Comparison of ENCODE assay signal across 8 cellular contexts in genomic region chr5:59893436-59894227, GRCh38. TPM values are rescaled to one million over a fixed set of nuclear protein-coding genes. Genes with fewer than 3 reads are reported as not detected.
A peak's percentile ranks its signal among the peaks of the same experiment; 100 is the strongest.
DNase-seq lines count a peak whose midpoint lies in the region; ATAC-seq, FAIRE-seq and TF ChIP-seq lines count a peak whose summit lies in the region.

TSS of gene PDE4D (minus strand) at chr5:59893726.

- H3K27me3 Mint-ChIP-seq in activated T-helper 1 cell treated with anti-CD3 and anti-CD28 coated beads, Interleukin-12 subunit alpha, Interleukin-12 subunit beta, Interleukin-2, Interleukin-4 antibody, amounts not matched to agents 30 ng/mL and 10 ng/mL and 1 ng/mL, durations not matched to agents 14 hours and 24 hours and 36 hours (ENCODE audit: insufficient read depth): peaks cover 41% of the 10 kb centered on the region
- H3K27me3 Mint-ChIP-seq in glutamatergic neuron (ENCODE audit: unreplicated experiment): peaks cover 10% of the 10 kb centered on the region

- peaks cover 69% of the 10 kb centered on the region for H3K27me3 ChIP-seq in HUES48 (ENCODE audit: control insufficient read depth, insufficient read depth, low read length)

- no peak within 1 kb of the TSS for H3K9ac ChIP-seq in HUES48 (ENCODE audit: low read depth, low read length)

- intact Hi-C loops in activated T-helper 1 cell treated with anti-CD3 and anti-CD28 coated beads, Interleukin-12 subunit alpha, Interleukin-12 subunit beta, Interleukin-2, Interleukin-4 antibody, amounts not matched to agents 30 ng/mL and 10 ng/mL and 1 ng/mL, durations not matched to agents 14 hours and 24 hours and 36 hours (cut with micrococcal nuclease): no loop called here

- H3K36me3 Mint-ChIP-seq in activated T-helper 1 cell treated with anti-CD3 and anti-CD28 coated beads, Interleukin-12 subunit alpha, Interleukin-12 subunit beta, Interleukin-2, Interleukin-4 antibody, amounts not matched to agents 30 ng/mL and 10 ng/mL and 1 ng/mL, durations not matched to agents 14 hours and 24 hours and 36 hours (ENCODE audit: low read depth): no peaks in the 10 kb centered on the region
- H3K36me3 Mint-ChIP-seq in glutamatergic neuron (ENCODE audit: unreplicated experiment): no peaks in the 10 kb centered on the region

- no peaks in the 10 kb centered on the region for H3K9me3 ChIP-seq in HUES48 (ENCODE audit: control insufficient read depth, insufficient read depth, low read length)

- no peaks in the 10 kb centered on the region for H3K9me3 Mint-ChIP-seq in activated T-helper 1 cell treated with anti-CD3 and anti-CD28 coated beads, Interleukin-12 subunit alpha, Interleukin-12 subunit beta, Interleukin-2, Interleukin-4 antibody, amounts not matched to agents 30 ng/mL and 10 ng/mL and 1 ng/mL, durations not matched to agents 14 hours and 24 hours and 36 hours
- H3K9me3 Mint-ChIP-seq in glutamatergic neuron (ENCODE audit: unreplicated experiment): peaks cover 3% of the 10 kb centered on the region

- FAIRE-seq in D721Med (lab: Jason Lieb, UNC): no peak

- no peak for TF ChIP-seq CTCF in D721Med (IDR thresholded peaks at IDR 0.05; ENCODE audit: insufficient read depth, missing control alignments)
- TF ChIP-seq CTCF in glutamatergic neuron (IDR thresholded peaks at IDR 0.05; ENCODE audit: partially characterized antibody, unreplicated experiment): no peak

- peak within 1 kb of the TSS; percentile 69 for H3K4me3 ChIP-seq in HUES48 (ENCODE audit: low read depth, low read length)

- H3K36me3 ChIP-seq in HUES48 (ENCODE audit: control insufficient read depth, insufficient read depth, low read length): no peaks in the 10 kb centered on the region

- H3K27ac ChIP-seq in HUES48 (ENCODE audit: low read depth, low read length): no peak within 1 kb of the TSS

- H3K27ac Mint-ChIP-seq in activated T-helper 1 cell treated with anti-CD3 and anti-CD28 coated beads, Interleukin-12 subunit alpha, Interleukin-12 subunit beta, Interleukin-2, Interleukin-4 antibody, amounts not matched to agents 30 ng/mL and 10 ng/mL and 1 ng/mL, durations not matched to agents 14 hours and 24 hours and 36 hours: peak within 1 kb of the TSS; percentile 35
- H3K27ac Mint-ChIP-seq in glutamatergic neuron (ENCODE audit: unreplicated experiment): peak within 1 kb of the TSS; percentile 87

- no peaks in the 10 kb centered on the region for H3K4me1 Mint-ChIP-seq in activated T-helper 1 cell treated with anti-CD3 and anti-CD28 coated beads, Interleukin-12 subunit alpha, Interleukin-12 subunit beta, Interleukin-2, Interleukin-4 antibody, amounts not matched to agents 30 ng/mL and 10 ng/mL and 1 ng/mL, durations not matched to agents 14 hours and 24 hours and 36 hours (ENCODE audit: low read depth)
- H3K4me1 Mint-ChIP-seq in glutamatergic neuron (ENCODE audit: low read depth, unreplicated experiment): peaks cover 33% of the 10 kb centered on the region

- H3K4me3 Mint-ChIP-seq in activated T-helper 1 cell treated with anti-CD3 and anti-CD28 coated beads, Interleukin-12 subunit alpha, Interleukin-12 subunit beta, Interleukin-2, Interleukin-4 antibody, amounts not matched to agents 30 ng/mL and 10 ng/mL and 1 ng/mL, durations not matched to agents 14 hours and 24 hours and 36 hours: no peak within 1 kb of the TSS
- peak within 1 kb of the TSS; percentile 98 for H3K4me3 Mint-ChIP-seq in glutamatergic neuron (ENCODE audit: unreplicated experiment)

- peak; percentile 44 for DNase-seq in D721Med (ENCODE audit: insufficient read length, low spot score)
- DNase-seq in activated T-helper 1 cell treated with anti-CD3 and anti-CD28 coated beads, Interleukin-12 subunit alpha, Interleukin-12 subunit beta, Interleukin-2, Interleukin-4 antibody, amounts not matched to agents 30 ng/mL and 10 ng/mL and 1 ng/mL, durations not matched to agents 14 hours and 24 hours and 36 hours (ENCODE audit: low spot score): no peak
- DNase-seq in glutamatergic neuron: peak; percentile 72
- DNase-seq in occipital lobe (lab: John Stamatoyannopoulos, UW): peak; percentile 41
- DNase-seq in NCI-H1930 (lab: John Stamatoyannopoulos, UW): no peak

- peaks cover 20% of the 10 kb centered on the region for H3K4me1 ChIP-seq in HUES48 (ENCODE audit: control insufficient read depth, insufficient read depth, low read length)

- ATAC-seq in HG03520 (IDR thresholded peaks at IDR 0.05; ENCODE audit: unreplicated experiment) (no peak), GM18502 (IDR thresholded peaks at IDR 0.05; ENCODE audit: poor library complexity, unreplicated experiment) (no peak)

RNA-seq across cellular contexts. Expression of gene PDE4D, which starts in this region (rescaled TPM):
- 50.6 and 51.5 TPM in 2 replicates for total RNA-seq in activated T-helper 1 cell treated with anti-CD3 and anti-CD28 coated beads, Interleukin-12 subunit alpha, Interleukin-12 subunit beta, Interleukin-2, Interleukin-4 antibody, amounts not matched to agents 30 ng/mL and 10 ng/mL and 1 ng/mL, durations not matched to agents 14 hours and 24 hours and 36 hours
- total RNA-seq in glutamatergic neuron (ENCODE audit: unreplicated experiment) (13.2 TPM), occipital lobe (219 TPM)

Comparison
In these comparisons a context has a peak if more than half of its experiments do, and no peak if none do; other contexts are left out.
1. DNase-seq: peak in D721Med (single experiment), glutamatergic neuron (single experiment) and occipital lobe (single experiment); none in activated T-helper 1 cell treated with anti-CD3 and anti-CD28 coated beads, Interleukin-12 subunit alpha, Interleukin-12 subunit beta, Interleukin-2, Interleukin-4 antibody, amounts not matched to agents 30 ng/mL and 10 ng/mL and 1 ng/mL, durations not matched to agents 14 hours and 24 hours and 36 hours (single experiment) and NCI-H1930 (0 of 2).